12 cellular contexts compared by ENCODE assay signal in the genomic region with DNA sequence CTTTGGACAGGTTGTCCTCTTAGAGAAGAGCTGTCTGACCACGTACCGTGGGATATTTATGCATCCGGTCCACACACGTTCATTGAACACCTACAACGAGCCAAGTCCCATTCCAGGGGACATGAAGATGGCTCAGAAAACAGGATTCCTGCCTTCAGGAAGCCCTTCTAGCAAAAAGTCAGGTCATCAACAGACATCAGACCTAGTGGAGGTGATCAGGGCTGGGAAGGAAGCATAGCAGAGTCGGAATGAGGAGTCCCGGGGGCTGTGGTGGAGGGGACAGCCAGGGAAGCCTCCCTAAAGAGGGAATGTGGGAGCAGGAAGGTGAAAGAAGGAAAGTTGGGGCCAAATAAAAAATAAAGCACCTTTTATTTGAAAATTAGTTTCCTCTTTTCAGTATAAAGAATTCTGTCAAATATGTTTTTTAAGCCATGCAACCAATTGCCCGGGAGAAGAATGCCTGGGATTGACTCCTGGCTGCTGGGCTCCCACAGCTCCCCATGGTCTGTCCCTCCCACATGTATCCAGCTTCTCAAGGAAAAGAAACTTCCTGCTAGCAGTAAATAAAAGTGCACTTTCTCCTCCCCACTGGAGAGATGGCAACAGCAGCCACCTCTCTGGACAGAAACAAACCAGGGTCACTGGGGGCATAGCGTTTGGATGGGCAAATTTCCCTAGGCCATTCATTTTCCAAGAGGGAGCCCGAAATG.
DNase-seq lines count a peak whose midpoint lies in the region; TF ChIP-seq lines count a peak whose summit lies in the region.
"Had no signal": no experiment of that assay in that cellular context is flagged by ENCODE, and none has a peak within 500 bp of the region (broad histone marks: within the 10 kb centered on the region; RNA-seq: fewer than 3 reads in every experiment).

No MANE protein-coding gene starts in this region.

- no peak overlapping the region for H3K9ac ChIP-seq in subcutaneous abdominal adipose tissue (ENCODE audit: low read length in 5 of 5)

- no peak for TF ChIP-seq CTCF in RWPE1 (conservative IDR thresholded peaks at IDR 0.05; ENCODE audit: low read depth)

- no peaks in the 10 kb centered on the region for H3K9me3 ChIP-seq in subcutaneous abdominal adipose tissue (ENCODE audit: control insufficient read depth in 5 of 5, low read length in 5 of 5)
- H3K9me3 ChIP-seq: left lung had no signal

- DNase-seq in RWPE1 (ENCODE audit: low spot score): no peak
- DNase-seq in activated T-helper 2 cell treated with anti-CD3 and anti-CD28 coated beads, Interferon-gamma antibody, Interleukin-2, Interleukin-4, amounts not matched to agents 10 μg/mL and 5 μg/mL and 100 μg/mL, durations not matched to agents 14 hours and 24 hours and 36 hours (ENCODE audit: low spot score): no peak
- DNase-seq in islet precursor cell: peak; percentile 25
- no peak for DNase-seq in NCI-H774 (lab: John Stamatoyannopoulos, UW)
- no peak for DNase-seq in SIG-M5 (lab: John Stamatoyannopoulos, UW)
- DNase-seq in DMS114 treated with DMSO at 0.1 percent for 48 hours (lab: John Stamatoyannopoulos, UW; ENCODE audit: unreplicated experiment): no peak
- DNase-seq: NCI-H524 treated with DMSO at 0.1 percent for 48 hours, occipital lobe, SHP77 treated with DMSO at 0.1 percent for 48 hours had no signal

- H3K4me1 ChIP-seq in subcutaneous abdominal adipose tissue (ENCODE audit: control insufficient read depth in 5 of 5, insufficient read depth in 5 of 5, low read length in 5 of 5): peaks cover 2 to 37% (median 32%) of the 10 kb centered on the region in 5 donors

- no peaks in the 10 kb centered on the region for H3K36me3 Mint-ChIP-seq in activated T-helper 2 cell treated with anti-CD3 and anti-CD28 coated beads, Interferon-gamma antibody, Interleukin-2, Interleukin-4, amounts not matched to agents 10 μg/mL and 5 μg/mL and 100 μg/mL, durations not matched to agents 14 hours and 24 hours and 36 hours (ENCODE audit: low read depth)
- H3K36me3 Mint-ChIP-seq: activated naive CD4-positive, alpha-beta T cell treated with anti-CD3 and anti-CD28 coated beads, Interleukin-2, amount 10 ng/mL, durations not matched to agents 7 days and 5 days had no signal

- H3K4me1 Mint-ChIP-seq in activated T-helper 2 cell treated with anti-CD3 and anti-CD28 coated beads, Interferon-gamma antibody, Interleukin-2, Interleukin-4, amounts not matched to agents 10 μg/mL and 5 μg/mL and 100 μg/mL, durations not matched to agents 14 hours and 24 hours and 36 hours (ENCODE audit: low read depth): peaks cover 60% of the 10 kb centered on the region

- CTCF ChIA-PET in RWPE1 (lab: Yijun Ruan, JAX): no interaction called here

- intact Hi-C loops in activated T-helper 2 cell treated with anti-CD3 and anti-CD28 coated beads, Interferon-gamma antibody, Interleukin-2, Interleukin-4, amounts not matched to agents 10 μg/mL and 5 μg/mL and 100 μg/mL, durations not matched to agents 14 hours and 24 hours and 36 hours (cut with micrococcal nuclease): loop anchor here (10.0 kb wide), 1 partner anchor 279 kb away; no protein-coding TSS in a partner anchor

- H3K4me3 Mint-ChIP-seq in activated T-helper 2 cell treated with anti-CD3 and anti-CD28 coated beads, Interferon-gamma antibody, Interleukin-2, Interleukin-4, amounts not matched to agents 10 μg/mL and 5 μg/mL and 100 μg/mL, durations not matched to agents 14 hours and 24 hours and 36 hours (ENCODE audit: low read depth): no peak overlapping the region
- H3K4me3 Mint-ChIP-seq: activated naive CD4-positive, alpha-beta T cell treated with anti-CD3 and anti-CD28 coated beads, Interleukin-2, amount 10 ng/mL, durations not matched to agents 7 days and 5 days had no signal

- no peaks in the 10 kb centered on the region for H3K9me3 Mint-ChIP-seq in activated T-helper 2 cell treated with anti-CD3 and anti-CD28 coated beads, Interferon-gamma antibody, Interleukin-2, Interleukin-4, amounts not matched to agents 10 μg/mL and 5 μg/mL and 100 μg/mL, durations not matched to agents 14 hours and 24 hours and 36 hours
- H3K9me3 Mint-ChIP-seq: activated naive CD4-positive, alpha-beta T cell treated with anti-CD3 and anti-CD28 coated beads, Interleukin-2, amount 10 ng/mL, durations not matched to agents 7 days and 5 days had no signal

- no peak overlapping the region for H3K4me3 ChIP-seq in subcutaneous abdominal adipose tissue (ENCODE audit: low read depth in 1 of 5, low read length in 5 of 5)
- H3K4me3 ChIP-seq: left lung had no signal

- H3K27me3 ChIP-seq in subcutaneous abdominal adipose tissue (ENCODE audit: control insufficient read depth in 5 of 5, insufficient read depth in 4 of 5, low read length in 5 of 5): no peaks in the 10 kb centered on the region
- H3K27me3 ChIP-seq: left lung had no signal

- H3K27ac ChIP-seq in RWPE1: peak overlapping the region; percentile 80
- peak overlapping the region; percentile 63 for H3K27ac ChIP-seq in subcutaneous abdominal adipose tissue (ENCODE audit: low read depth, low read length)

- H3K36me3 ChIP-seq in subcutaneous abdominal adipose tissue (ENCODE audit: control insufficient read depth in 5 of 5, insufficient read depth in 5 of 5, low read length in 5 of 5): peaks cover 3 to 43% (median 35%) of the 10 kb centered on the region in 5 donors
- H3K36me3 ChIP-seq: left lung had no signal

- POLR2A ChIA-PET in RWPE1 (lab: Yijun Ruan, JAX; ENCODE audit: low non-redundant PET): no interaction called here

- H3K27me3 Mint-ChIP-seq in activated T-helper 2 cell treated with anti-CD3 and anti-CD28 coated beads, Interferon-gamma antibody, Interleukin-2, Interleukin-4, amounts not matched to agents 10 μg/mL and 5 μg/mL and 100 μg/mL, durations not matched to agents 14 hours and 24 hours and 36 hours (ENCODE audit: low read depth): peaks cover 3% of the 10 kb centered on the region
- H3K27me3 Mint-ChIP-seq: activated naive CD4-positive, alpha-beta T cell treated with anti-CD3 and anti-CD28 coated beads, Interleukin-2, amount 10 ng/mL, durations not matched to agents 7 days and 5 days had no signal

- H3K27ac Mint-ChIP-seq in activated T-helper 2 cell treated with anti-CD3 and anti-CD28 coated beads, Interferon-gamma antibody, Interleukin-2, Interleukin-4, amounts not matched to agents 10 μg/mL and 5 μg/mL and 100 μg/mL, durations not matched to agents 14 hours and 24 hours and 36 hours: peak overlapping the region; percentile 54
